ENCODE assay signal across 1 cellular context in the genomic region with DNA sequence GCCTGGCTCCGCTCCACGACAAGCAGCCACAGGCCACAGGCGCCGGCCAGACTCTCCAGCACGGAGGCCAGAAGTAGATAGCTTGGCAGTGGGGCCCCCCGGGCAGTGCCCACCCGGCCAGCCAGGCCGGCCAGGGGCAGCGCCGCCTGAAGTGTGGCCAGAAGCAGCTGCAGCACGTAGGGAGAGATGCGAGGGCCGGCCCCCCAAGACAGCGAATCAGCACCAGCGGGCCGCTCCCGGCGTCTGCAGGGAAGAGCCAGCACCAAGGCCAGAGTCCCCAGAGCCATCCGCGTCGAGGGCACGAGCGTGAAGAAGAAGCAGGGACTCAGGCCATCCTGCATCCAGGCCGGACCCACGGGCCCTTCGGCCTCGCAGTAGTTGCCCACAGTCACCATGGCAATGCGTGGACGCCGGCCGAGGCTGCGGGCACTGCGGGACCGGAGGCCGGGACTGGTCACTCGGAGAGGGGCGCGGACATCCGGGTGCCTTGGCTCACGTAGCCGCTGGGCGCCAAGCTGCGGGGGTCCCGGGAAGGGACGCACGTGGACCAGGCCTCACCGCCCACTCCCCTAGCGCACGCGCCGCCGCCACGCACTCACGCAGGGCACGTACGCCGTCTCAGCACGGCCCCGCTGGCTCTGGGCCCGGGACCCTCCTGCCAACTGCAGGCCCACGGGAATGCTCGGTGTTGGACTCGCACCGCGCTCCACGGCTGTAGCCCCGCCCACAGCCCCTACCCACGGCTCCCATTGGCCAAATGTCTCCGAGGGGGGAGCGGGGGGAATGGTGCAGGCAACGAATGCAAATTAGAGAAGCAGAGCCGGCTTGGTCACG.
TF ChIP-seq lines count a peak whose summit lies in the region.

A gene (minus strand): TSS at position 680 of the 834 bp plus-strand sequence. CDS start 285 bp downstream, at position 395.

TF ChIP-seq in HepG2, 621 proteins besides CTCF, POLR2A, EP300 and RAD21 (continued from another document and continues in another):
- TF ChIP-seq, protein P1, sequence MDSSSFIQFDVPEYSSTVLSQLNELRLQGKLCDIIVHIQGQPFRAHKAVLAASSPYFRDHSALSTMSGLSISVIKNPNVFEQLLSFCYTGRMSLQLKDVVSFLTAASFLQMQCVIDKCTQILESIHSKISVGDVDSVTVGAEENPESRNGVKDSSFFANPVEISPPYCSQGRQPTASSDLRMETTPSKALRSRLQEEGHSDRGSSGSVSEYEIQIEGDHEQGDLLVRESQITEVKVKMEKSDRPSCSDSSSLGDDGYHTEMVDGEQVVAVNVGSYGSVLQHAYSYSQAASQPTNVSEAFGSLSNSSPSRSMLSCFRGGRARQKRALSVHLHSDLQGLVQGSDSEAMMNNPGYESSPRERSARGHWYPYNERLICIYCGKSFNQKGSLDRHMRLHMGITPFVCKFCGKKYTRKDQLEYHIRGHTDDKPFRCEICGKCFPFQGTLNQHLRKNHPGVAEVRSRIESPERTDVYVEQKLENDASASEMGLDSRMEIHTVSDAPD (CRISPR knock-in tag; IDR thresholded peaks at IDR 0.05): peak; percentile 94; the same call in 1 of the 2 replicates
- TF ChIP-seq CBX2 (IDR thresholded peaks at IDR 0.05; ENCODE audit: low read depth, low read length) (no peak), CBX2 (CRISPR knock-in tag; IDR thresholded peaks at IDR 0.05; ENCODE audit: low read depth) (no peak), CEBPB (IDR thresholded peaks at IDR 0.05; ENCODE audit: borderline replicate concordance, low read depth, low read length) (no peak), SSRP1 (CRISPR knock-in tag; IDR thresholded peaks at IDR 0.05) (peak; percentile 53), ZNF234 (CRISPR knock-in tag; conservative IDR thresholded peaks at IDR 0.05) (no peak; the same call in 1 of the 2 replicates), CBX5 (CRISPR knock-in tag; IDR thresholded peaks at IDR 0.05; ENCODE audit: borderline replicate concordance) (peak; percentile 93), BRCA1 (CRISPR knock-in tag; IDR thresholded peaks at IDR 0.05) (peak; percentile 92), ZNF138 (CRISPR knock-in tag; IDR thresholded peaks at IDR 0.05; ENCODE audit: low read depth) (peak; percentile 90; the same call in 1 of the 2 replicates), GATAD1 (CRISPR knock-in tag; IDR thresholded peaks at IDR 0.05) (peak; percentile 84), SMAD3 (CRISPR knock-in tag; IDR thresholded peaks at IDR 0.05) (peak; percentile 68), CBX1 (IDR thresholded peaks at IDR 0.05; ENCODE audit: low read depth) (peak; percentile 74), FOXA3 (CRISPR knock-in tag; IDR thresholded peaks at IDR 0.05) (peak; percentile 71), EED (CRISPR knock-in tag; IDR thresholded peaks at IDR 0.05) (peak; percentile 85), ZNF720 (CRISPR knock-in tag; IDR thresholded peaks at IDR 0.05) (no peak; the same call in 1 of the 2 replicates), DNMT3B (CRISPR knock-in tag; conservative IDR thresholded peaks at IDR 0.05) (peak; percentile 71; the same call in 1 of the 2 replicates), MAZ (IDR thresholded peaks at IDR 0.05; ENCODE audit: borderline replicate concordance, low read depth, low read length) (peak; percentile 71; the same call in 1 of the 2 replicates), MAZ (CRISPR knock-in tag; IDR thresholded peaks at IDR 0.05; ENCODE audit: low read depth) (peak; percentile 84; the same call in 1 of the 2 replicates), TAF15 (IDR thresholded peaks at IDR 0.05; ENCODE audit: low read depth, low read length, poor library complexity, severe bottlenecking) (peak; percentile 85), ARNT2 (CRISPR knock-in tag; IDR thresholded peaks at IDR 0.05; ENCODE audit: low read depth) (peak; percentile 98), IRX3 (CRISPR knock-in tag; IDR thresholded peaks at IDR 0.05; ENCODE audit: borderline replicate concordance, low read depth) (peak; percentile 94), KAT7 (CRISPR knock-in tag; IDR thresholded peaks at IDR 0.05; ENCODE audit: borderline replicate concordance) (peak; percentile 97), KLF16 (CRISPR knock-in tag; IDR thresholded peaks at IDR 0.05) (peak; percentile 6 to 95; a peak in 2 of 4 replicates), MTA3 (CRISPR knock-in tag; IDR thresholded peaks at IDR 0.05) (no peak), ZNF143 (CRISPR knock-in tag; IDR thresholded peaks at IDR 0.05) (peak; percentile 60), ZNF724P (CRISPR knock-in tag; IDR thresholded peaks at IDR 0.05; ENCODE audit: borderline replicate concordance) (peak; percentile 93), RXRA (CRISPR knock-in tag; IDR thresholded peaks at IDR 0.05) (peak; percentile 80), ZNF644 (CRISPR knock-in tag; IDR thresholded peaks at IDR 0.05; ENCODE audit: low read depth) (no peak), RARG (CRISPR knock-in tag; IDR thresholded peaks at IDR 0.05; ENCODE audit: low read depth) (peak; percentile 77; the same call in 1 of the 2 replicates), HHEX (CRISPR knock-in tag; IDR thresholded peaks at IDR 0.05) (no peak), SP2 (CRISPR knock-in tag; IDR thresholded peaks at IDR 0.05) (0 out of 2 replicates have a peak, but pooled peaks have one; percentile 56), ZNF30 (CRISPR knock-in tag; IDR thresholded peaks at IDR 0.05) (peak; percentile 94; the same call in 1 of the 2 replicates), KLF13 (CRISPR knock-in tag; IDR thresholded peaks at IDR 0.05) (peak; percentile 73)
- TF ChIP-seq, protein P2, sequence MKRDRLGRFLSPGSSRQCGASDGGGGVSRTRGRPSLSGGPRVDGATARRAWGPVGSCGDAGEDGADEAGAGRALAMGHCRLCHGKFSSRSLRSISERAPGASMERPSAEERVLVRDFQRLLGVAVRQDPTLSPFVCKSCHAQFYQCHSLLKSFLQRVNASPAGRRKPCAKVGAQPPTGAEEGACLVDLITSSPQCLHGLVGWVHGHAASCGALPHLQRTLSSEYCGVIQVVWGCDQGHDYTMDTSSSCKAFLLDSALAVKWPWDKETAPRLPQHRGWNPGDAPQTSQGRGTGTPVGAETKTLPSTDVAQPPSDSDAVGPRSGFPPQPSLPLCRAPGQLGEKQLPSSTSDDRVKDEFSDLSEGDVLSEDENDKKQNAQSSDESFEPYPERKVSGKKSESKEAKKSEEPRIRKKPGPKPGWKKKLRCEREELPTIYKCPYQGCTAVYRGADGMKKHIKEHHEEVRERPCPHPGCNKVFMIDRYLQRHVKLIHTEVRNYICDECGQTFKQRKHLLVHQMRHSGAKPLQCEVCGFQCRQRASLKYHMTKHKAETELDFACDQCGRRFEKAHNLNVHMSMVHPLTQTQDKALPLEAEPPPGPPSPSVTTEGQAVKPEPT (CRISPR knock-in tag; IDR thresholded peaks at IDR 0.05; ENCODE audit: low read depth): peak; percentile 81; the same call in 1 of the 2 replicates
- TF ChIP-seq, protein P3, sequence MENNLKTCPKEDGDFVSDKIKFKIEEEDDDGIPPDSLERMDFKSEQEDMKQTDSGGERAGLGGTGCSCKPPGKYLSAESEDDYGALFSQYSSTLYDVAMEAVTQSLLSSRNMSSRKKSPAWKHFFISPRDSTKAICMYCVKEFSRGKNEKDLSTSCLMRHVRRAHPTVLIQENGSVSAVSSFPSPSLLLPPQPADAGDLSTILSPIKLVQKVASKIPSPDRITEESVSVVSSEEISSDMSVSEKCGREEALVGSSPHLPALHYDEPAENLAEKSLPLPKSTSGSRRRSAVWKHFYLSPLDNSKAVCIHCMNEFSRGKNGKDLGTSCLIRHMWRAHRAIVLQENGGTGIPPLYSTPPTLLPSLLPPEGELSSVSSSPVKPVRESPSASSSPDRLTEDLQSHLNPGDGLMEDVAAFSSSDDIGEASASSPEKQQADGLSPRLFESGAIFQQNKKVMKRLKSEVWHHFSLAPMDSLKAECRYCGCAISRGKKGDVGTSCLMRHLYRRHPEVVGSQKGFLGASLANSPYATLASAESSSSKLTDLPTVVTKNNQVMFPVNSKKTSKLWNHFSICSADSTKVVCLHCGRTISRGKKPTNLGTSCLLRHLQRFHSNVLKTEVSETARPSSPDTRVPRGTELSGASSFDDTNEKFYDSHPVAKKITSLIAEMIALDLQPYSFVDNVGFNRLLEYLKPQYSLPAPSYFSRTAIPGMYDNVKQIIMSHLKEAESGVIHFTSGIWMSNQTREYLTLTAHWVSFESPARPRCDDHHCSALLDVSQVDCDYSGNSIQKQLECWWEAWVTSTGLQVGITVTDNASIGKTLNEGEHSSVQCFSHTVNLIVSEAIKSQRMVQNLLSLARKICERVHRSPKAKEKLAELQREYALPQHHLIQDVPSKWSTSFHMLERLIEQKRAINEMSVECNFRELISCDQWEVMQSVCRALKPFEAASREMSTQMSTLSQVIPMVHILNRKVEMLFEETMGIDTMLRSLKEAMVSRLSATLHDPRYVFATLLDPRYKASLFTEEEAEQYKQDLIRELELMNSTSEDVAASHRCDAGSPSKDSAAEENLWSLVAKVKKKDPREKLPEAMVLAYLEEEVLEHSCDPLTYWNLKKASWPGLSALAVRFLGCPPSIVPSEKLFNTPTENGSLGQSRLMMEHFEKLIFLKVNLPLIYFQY (CRISPR knock-in tag; IDR thresholded peaks at IDR 0.05; ENCODE audit: borderline replicate concordance): peak; percentile 86
- TF ChIP-seq, protein P4, sequence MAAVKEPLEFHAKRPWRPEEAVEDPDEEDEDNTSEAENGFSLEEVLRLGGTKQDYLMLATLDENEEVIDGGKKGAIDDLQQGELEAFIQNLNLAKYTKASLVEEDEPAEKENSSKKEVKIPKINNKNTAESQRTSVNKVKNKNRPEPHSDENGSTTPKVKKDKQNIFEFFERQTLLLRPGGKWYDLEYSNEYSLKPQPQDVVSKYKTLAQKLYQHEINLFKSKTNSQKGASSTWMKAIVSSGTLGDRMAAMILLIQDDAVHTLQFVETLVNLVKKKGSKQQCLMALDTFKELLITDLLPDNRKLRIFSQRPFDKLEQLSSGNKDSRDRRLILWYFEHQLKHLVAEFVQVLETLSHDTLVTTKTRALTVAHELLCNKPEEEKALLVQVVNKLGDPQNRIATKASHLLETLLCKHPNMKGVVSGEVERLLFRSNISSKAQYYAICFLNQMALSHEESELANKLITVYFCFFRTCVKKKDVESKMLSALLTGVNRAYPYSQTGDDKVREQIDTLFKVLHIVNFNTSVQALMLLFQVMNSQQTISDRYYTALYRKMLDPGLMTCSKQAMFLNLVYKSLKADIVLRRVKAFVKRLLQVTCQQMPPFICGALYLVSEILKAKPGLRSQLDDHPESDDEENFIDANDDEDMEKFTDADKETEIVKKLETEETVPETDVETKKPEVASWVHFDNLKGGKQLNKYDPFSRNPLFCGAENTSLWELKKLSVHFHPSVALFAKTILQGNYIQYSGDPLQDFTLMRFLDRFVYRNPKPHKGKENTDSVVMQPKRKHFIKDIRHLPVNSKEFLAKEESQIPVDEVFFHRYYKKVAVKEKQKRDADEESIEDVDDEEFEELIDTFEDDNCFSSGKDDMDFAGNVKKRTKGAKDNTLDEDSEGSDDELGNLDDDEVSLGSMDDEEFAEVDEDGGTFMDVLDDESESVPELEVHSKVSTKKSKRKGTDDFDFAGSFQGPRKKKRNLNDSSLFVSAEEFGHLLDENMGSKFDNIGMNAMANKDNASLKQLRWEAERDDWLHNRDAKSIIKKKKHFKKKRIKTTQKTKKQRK (IDR thresholded peaks at IDR 0.05; ENCODE audit: low read length): no peak
- TF ChIP-seq, protein P5, sequence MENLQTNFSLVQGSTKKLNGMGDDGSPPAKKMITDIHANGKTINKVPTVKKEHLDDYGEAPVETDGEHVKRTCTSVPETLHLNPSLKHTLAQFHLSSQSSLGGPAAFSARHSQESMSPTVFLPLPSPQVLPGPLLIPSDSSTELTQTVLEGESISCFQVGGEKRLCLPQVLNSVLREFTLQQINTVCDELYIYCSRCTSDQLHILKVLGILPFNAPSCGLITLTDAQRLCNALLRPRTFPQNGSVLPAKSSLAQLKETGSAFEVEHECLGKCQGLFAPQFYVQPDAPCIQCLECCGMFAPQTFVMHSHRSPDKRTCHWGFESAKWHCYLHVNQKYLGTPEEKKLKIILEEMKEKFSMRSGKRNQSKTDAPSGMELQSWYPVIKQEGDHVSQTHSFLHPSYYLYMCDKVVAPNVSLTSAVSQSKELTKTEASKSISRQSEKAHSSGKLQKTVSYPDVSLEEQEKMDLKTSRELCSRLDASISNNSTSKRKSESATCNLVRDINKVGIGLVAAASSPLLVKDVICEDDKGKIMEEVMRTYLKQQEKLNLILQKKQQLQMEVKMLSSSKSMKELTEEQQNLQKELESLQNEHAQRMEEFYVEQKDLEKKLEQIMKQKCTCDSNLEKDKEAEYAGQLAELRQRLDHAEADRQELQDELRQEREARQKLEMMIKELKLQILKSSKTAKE (CRISPR knock-in tag; IDR thresholded peaks at IDR 0.05; ENCODE audit: borderline replicate concordance): no peak
- TF ChIP-seq, protein P6, sequence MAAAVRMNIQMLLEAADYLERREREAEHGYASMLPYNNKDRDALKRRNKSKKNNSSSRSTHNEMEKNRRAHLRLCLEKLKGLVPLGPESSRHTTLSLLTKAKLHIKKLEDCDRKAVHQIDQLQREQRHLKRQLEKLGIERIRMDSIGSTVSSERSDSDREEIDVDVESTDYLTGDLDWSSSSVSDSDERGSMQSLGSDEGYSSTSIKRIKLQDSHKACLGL (CRISPR knock-in tag; IDR thresholded peaks at IDR 0.05): peak; percentile 99
- TF ChIP-seq, protein P7, sequence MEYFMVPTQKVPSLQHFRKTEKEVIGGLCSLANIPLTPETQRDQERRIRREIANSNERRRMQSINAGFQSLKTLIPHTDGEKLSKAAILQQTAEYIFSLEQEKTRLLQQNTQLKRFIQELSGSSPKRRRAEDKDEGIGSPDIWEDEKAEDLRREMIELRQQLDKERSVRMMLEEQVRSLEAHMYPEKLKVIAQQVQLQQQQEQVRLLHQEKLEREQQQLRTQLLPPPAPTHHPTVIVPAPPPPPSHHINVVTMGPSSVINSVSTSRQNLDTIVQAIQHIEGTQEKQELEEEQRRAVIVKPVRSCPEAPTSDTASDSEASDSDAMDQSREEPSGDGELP (IDR thresholded peaks at IDR 0.05; ENCODE audit: borderline replicate concordance, low read depth): 0 out of 2 replicates have a peak, but pooled peaks have one; percentile 11
- TF ChIP-seq, protein P8, sequence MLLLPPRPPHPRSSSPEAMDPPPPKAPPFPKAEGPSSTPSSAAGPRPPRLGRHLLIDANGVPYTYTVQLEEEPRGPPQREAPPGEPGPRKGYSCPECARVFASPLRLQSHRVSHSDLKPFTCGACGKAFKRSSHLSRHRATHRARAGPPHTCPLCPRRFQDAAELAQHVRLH (CRISPR knock-in tag; IDR thresholded peaks at IDR 0.05; ENCODE audit: borderline replicate concordance, low read depth): peak; percentile 78; the same call in 1 of the 2 replicates
- TF ChIP-seq, protein P9, sequence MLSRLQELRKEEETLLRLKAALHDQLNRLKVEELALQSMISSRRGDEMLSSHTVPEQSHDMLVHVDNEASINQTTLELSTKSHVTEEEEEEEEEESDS (CRISPR knock-in tag; IDR thresholded peaks at IDR 0.05; ENCODE audit: borderline replicate concordance): peak; percentile 51; the same call in 1 of the 2 replicates
- TF ChIP-seq, protein P10, sequence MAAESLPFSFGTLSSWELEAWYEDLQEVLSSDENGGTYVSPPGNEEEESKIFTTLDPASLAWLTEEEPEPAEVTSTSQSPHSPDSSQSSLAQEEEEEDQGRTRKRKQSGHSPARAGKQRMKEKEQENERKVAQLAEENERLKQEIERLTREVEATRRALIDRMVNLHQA (CRISPR knock-in tag; IDR thresholded peaks at IDR 0.05): peak; percentile 85; the same call in 1 of the 2 replicates
- TF ChIP-seq, protein P11, sequence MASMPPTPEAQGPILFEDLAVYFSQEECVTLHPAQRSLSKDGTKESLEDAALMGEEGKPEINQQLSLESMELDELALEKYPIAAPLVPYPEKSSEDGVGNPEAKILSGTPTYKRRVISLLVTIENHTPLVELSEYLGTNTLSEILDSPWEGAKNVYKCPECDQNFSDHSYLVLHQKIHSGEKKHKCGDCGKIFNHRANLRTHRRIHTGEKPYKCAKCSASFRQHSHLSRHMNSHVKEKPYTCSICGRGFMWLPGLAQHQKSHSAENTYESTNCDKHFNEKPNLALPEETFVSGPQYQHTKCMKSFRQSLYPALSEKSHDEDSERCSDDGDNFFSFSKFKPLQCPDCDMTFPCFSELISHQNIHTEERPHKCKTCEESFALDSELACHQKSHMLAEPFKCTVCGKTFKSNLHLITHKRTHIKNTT (CRISPR knock-in tag; IDR thresholded peaks at IDR 0.05): no peak
